Comparison of ENCODE assay signal across 8 cellular contexts in the genomic region with DNA sequence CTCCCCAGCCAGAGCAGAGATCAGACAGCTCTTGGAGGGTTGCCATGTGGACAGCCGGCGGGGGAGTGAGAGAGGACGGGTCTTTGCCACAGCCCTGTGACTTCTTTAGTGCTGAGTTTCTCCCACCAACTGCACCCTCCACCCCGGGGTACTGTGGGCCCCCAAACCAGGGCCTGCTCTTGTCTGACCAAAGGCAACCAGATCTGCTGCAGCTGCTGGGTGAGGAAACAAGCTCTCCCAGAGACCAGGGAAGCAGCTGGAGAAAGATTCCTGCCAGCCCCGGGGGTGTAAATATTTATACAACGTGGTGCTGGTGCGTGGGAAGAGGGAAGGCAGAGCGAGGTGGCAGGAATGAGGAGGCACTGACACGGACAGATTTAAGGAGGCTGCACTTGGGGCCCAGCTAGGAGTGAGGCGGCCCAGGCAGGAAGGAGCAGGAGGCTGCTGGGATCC. TPM values are rescaled to one million over a fixed set of nuclear protein-coding genes. Genes with fewer than 3 reads are reported as not detected.
A peak's percentile ranks its signal among the peaks of the same experiment; 100 is the strongest.
DNase-seq lines count a peak whose midpoint lies in the region; ATAC-seq and TF ChIP-seq lines count a peak whose summit lies in the region.

No MANE protein-coding gene starts in this region.

- no peaks in the 10 kb centered on the region for H3K9me3 ChIP-seq in lung (ENCODE audit: control insufficient read depth in 2 of 2, insufficient read depth in 1 of 2, low read length in 1 of 2)
- H3K9me3 ChIP-seq in upper lobe of left lung: no peaks in the 10 kb centered on the region

- H3K4me1 ChIP-seq in lung (ENCODE audit: control insufficient read depth in 2 of 2, insufficient read depth in 2 of 2, low read length in 2 of 2) (peaks cover 0 to 22% of the 10 kb centered on the region in 2 donors), upper lobe of left lung (peaks cover 23 to 47% (median 32%) of the 10 kb centered on the region in 4 donors)

- WGBS in lung, 2 donors: 6 to 21% methylated on average over 10 of the region's 10 CpGs
- WGBS in upper lobe of left lung, 2 donors: 7 to 22% methylated on average over 10 of the region's 10 CpGs

- H3K27me3 ChIP-seq in lung (ENCODE audit: control insufficient read depth, insufficient read depth): no peaks in the 10 kb centered on the region
- H3K27me3 ChIP-seq in upper lobe of left lung: no peaks in the 10 kb centered on the region

- H3K36me3 ChIP-seq in lung (ENCODE audit: control insufficient read depth in 2 of 2, insufficient read depth in 2 of 2, low read length in 2 of 2) (no peaks in the 10 kb centered on the region), upper lobe of left lung (no peaks in the 10 kb centered on the region)

- TF ChIP-seq EP300 in upper lobe of left lung (IDR thresholded peaks at IDR 0.05): peak in 1 of 4 donors; percentile 30

- TF ChIP-seq CTCF in lung (IDR thresholded peaks at IDR 0.05; ENCODE audit: control extremely low read depth, extremely low read depth) (no peak), upper lobe of left lung (IDR thresholded peaks at IDR 0.05) (no peak)

- H3K27ac ChIP-seq in caudate nucleus (ENCODE audit: low read depth, low read length) (peak overlapping the region; percentile 14), lung (ENCODE audit: low read depth in 1 of 2, low read length in 1 of 2) (peak overlapping the region in 1 of 2 donors; percentile 89), upper lobe of left lung (peak overlapping the region; percentile 70 to 87 (median 82))

- H3K4me3 ChIP-seq in lung (no peak overlapping the region), upper lobe of left lung (no peak overlapping the region)

- ATAC-seq in lung (ENCODE audit: insufficient read depth, low FRiP score) (no peak), upper lobe of left lung (ENCODE audit: low FRiP score in 2 of 2) (peak; percentile 71 to 82)

- peak; percentile 24 for DNase-seq in D341Med (ENCODE audit: low spot score)
- peak; percentile 82 for DNase-seq in M059J (ENCODE audit: low read depth)
- DNase-seq in caudate nucleus (lab: John Stamatoyannopoulos, UW): peak in 4 of 61 donors; percentile 16 to 40 (median 30)
- peak; percentile 73 for DNase-seq in lung (ENCODE audit: low spot score)
- peak in 1 of 2 donors; percentile 55 for DNase-seq in upper lobe of left lung
- no peak for DNase-seq in DMS79 treated with DMSO at 0.1 percent for 48 hours (lab: John Stamatoyannopoulos, UW)
- no peak for DNase-seq in NCI-H774 (lab: John Stamatoyannopoulos, UW)
- DNase-seq in NCI-H2227 (lab: John Stamatoyannopoulos, UW; ENCODE audit: unreplicated experiment): no peak

- peak in 1 of 4 donors; percentile 39 for TF ChIP-seq POLR2A in upper lobe of left lung (IDR thresholded peaks at IDR 0.05)

RNA-seq across cellular contexts. Expression of gene ZFP36L1, which starts 14.3 kb away (rescaled TPM):
- 63.5 and 154 TPM in 2 replicates for total RNA-seq in M059J (2014; rRNA removed; shearing (Covaris generic))
- total RNA-seq in lung (100 to 1,000 TPM; 245 to 289 TPM), upper lobe of left lung (100 to 1,000 TPM; 268 to 511 (median 385) TPM)
- 100 to 1,000 TPM in 1 of 2 donors, 10 to 100 TPM in 1; 63.7 to 364 TPM for polyA plus RNA-seq in lung

Comparison
In these comparisons a context has a peak if more than half of its experiments do, and no peak if none do; other contexts are left out.
1. DNase-seq: peak in D341Med (single experiment), M059J (single experiment) and lung (single experiment); none in DMS79 treated with DMSO at 0.1 percent for 48 hours (single experiment), NCI-H774 (single experiment) and NCI-H2227 (single experiment).